ENCODE assay signal across 1 cellular context in genomic region chr12:107484219-107484618, GRCh38.
TF ChIP-seq lines count a peak whose summit lies in the region.

No MANE protein-coding gene starts in this region.

TF ChIP-seq in HepG2, 621 proteins besides CTCF, POLR2A, EP300 and RAD21 (continued from another document):
- TF ChIP-seq TFDP2 (CRISPR knock-in tag; IDR thresholded peaks at IDR 0.05), result no peak
- TF ChIP-seq KIAA2018 (CRISPR knock-in tag; IDR thresholded peaks at IDR 0.05; ENCODE audit: borderline replicate concordance), result no peak
- TF ChIP-seq ZBTB7B (CRISPR knock-in tag; IDR thresholded peaks at IDR 0.05), result no peak
- no peak for TF ChIP-seq GATAD1 (CRISPR knock-in tag; IDR thresholded peaks at IDR 0.05)
- no peak for TF ChIP-seq EEA1 (CRISPR knock-in tag; IDR thresholded peaks at IDR 0.05; ENCODE audit: borderline replicate concordance)
- TF ChIP-seq, protein P1, sequence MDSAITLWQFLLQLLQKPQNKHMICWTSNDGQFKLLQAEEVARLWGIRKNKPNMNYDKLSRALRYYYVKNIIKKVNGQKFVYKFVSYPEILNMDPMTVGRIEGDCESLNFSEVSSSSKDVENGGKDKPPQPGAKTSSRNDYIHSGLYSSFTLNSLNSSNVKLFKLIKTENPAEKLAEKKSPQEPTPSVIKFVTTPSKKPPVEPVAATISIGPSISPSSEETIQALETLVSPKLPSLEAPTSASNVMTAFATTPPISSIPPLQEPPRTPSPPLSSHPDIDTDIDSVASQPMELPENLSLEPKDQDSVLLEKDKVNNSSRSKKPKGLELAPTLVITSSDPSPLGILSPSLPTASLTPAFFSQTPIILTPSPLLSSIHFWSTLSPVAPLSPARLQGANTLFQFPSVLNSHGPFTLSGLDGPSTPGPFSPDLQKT (CRISPR knock-in tag; IDR thresholded peaks at IDR 0.05; ENCODE audit: borderline replicate concordance), result no peak
- TF ChIP-seq ZNF333 (CRISPR knock-in tag; IDR thresholded peaks at IDR 0.05; ENCODE audit: borderline replicate concordance), result no peak
- TF ChIP-seq HOXA3 (CRISPR knock-in tag; IDR thresholded peaks at IDR 0.05), result no peak
- TF ChIP-seq, protein P2, sequence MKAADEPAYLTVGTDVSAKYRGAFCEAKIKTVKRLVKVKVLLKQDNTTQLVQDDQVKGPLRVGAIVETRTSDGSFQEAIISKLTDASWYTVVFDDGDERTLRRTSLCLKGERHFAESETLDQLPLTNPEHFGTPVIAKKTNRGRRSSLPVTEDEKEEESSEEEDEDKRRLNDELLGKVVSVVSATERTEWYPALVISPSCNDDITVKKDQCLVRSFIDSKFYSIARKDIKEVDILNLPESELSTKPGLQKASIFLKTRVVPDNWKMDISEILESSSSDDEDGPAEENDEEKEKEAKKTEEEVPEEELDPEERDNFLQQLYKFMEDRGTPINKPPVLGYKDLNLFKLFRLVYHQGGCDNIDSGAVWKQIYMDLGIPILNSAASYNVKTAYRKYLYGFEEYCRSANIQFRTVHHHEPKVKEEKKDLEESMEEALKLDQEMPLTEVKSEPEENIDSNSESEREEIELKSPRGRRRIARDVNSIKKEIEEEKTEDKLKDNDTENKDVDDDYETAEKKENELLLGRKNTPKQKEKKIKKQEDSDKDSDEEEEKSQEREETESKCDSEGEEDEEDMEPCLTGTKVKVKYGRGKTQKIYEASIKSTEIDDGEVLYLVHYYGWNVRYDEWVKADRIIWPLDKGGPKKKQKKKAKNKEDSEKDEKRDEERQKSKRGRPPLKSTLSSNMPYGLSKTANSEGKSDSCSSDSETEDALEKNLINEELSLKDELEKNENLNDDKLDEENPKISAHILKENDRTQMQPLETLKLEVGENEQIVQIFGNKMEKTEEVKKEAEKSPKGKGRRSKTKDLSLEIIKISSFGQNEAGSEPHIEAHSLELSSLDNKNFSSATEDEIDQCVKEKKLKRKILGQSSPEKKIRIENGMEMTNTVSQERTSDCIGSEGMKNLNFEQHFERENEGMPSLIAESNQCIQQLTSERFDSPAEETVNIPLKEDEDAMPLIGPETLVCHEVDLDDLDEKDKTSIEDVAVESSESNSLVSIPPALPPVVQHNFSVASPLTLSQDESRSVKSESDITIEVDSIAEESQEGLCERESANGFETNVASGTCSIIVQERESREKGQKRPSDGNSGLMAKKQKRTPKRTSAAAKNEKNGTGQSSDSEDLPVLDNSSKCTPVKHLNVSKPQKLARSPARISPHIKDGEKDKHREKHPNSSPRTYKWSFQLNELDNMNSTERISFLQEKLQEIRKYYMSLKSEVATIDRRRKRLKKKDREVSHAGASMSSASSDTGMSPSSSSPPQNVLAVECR (CRISPR knock-in tag; IDR thresholded peaks at IDR 0.05; ENCODE audit: borderline replicate concordance), result no peak
- no peak for TF ChIP-seq NFIB (CRISPR knock-in tag; IDR thresholded peaks at IDR 0.05; ENCODE audit: borderline replicate concordance)
- TF ChIP-seq REL (CRISPR knock-in tag; conservative IDR thresholded peaks at IDR 0.05), result no peak
- TF ChIP-seq ATF1 (CRISPR knock-in tag; IDR thresholded peaks at IDR 0.05), result no peak
- no peak for TF ChIP-seq MTF1 (CRISPR knock-in tag; IDR thresholded peaks at IDR 0.05)
- TF ChIP-seq ZNF512B (CRISPR knock-in tag; IDR thresholded peaks at IDR 0.05; ENCODE audit: borderline replicate concordance), result no peak
